Comparison of ENCODE assay signal across 16 cellular contexts in genomic region chr18:23114911-23115310, GRCh38. TPM values are rescaled to one million over a fixed set of nuclear protein-coding genes. Genes with fewer than 3 reads are reported as not detected.
DNase-seq lines count a peak whose midpoint lies in the region; ATAC-seq and TF ChIP-seq lines count a peak whose summit lies in the region.
"Had no signal": no experiment of that assay in that cellular context is flagged by ENCODE, and none has a peak within 500 bp of the region (broad histone marks: within the 10 kb centered on the region; RNA-seq: fewer than 3 reads in every experiment).

No MANE protein-coding gene starts in this region.

- peak overlapping the region; percentile 63 for H3K27ac Mint-ChIP-seq in osteocyte (ENCODE audit: unreplicated experiment)
- H3K27ac Mint-ChIP-seq in effector memory CD8-positive, alpha-beta T cell, result no peak overlapping the region

- H3K4me1 ChIP-seq in GM23248 (ENCODE audit: insufficient read depth), result peaks cover 26% of the 10 kb centered on the region

- H3K9me3 ChIP-seq in GM23248 (ENCODE audit: low read depth), result no peaks in the 10 kb centered on the region

- no peaks in the 10 kb centered on the region for H4K20me1 ChIP-seq in GM23248 (ENCODE audit: insufficient read depth)

- WGBS in GM23248 (ENCODE audit: low coverage in 1 of 2, low lambda C conversion rate in 2 of 2, missing lambda C conversion rate in 2 of 2), 2 experiments, result 62 to 66% methylated on average over 5 of the region's 5 CpGs

- ATAC-seq in HG03280 (IDR thresholded peaks at IDR 0.05; ENCODE audit: unreplicated experiment), result no peak
- no peak for ATAC-seq in effector memory CD8-positive, alpha-beta T cell (replicated peaks)

- no peaks in the 10 kb centered on the region for H3K9me2 ChIP-seq in GM23248 (ENCODE audit: insufficient read depth)

- H3K27me3 ChIP-seq in GM23248 (replicated peaks; ENCODE audit: insufficient read depth), result no peaks in the 10 kb centered on the region

- peaks cover 19% of the 10 kb centered on the region for H3F3A ChIP-seq in GM23248 (ENCODE audit: insufficient read depth)

- H3K9me3 Mint-ChIP-seq in osteocyte (ENCODE audit: unreplicated experiment), result peaks cover 5% of the 10 kb centered on the region
- no peaks in the 10 kb centered on the region for H3K9me3 Mint-ChIP-seq in effector memory CD8-positive, alpha-beta T cell

- H3K9ac ChIP-seq in GM23248, result peak overlapping the region; percentile 50

- H3K79me2 ChIP-seq in GM23248 (ENCODE audit: insufficient read depth), result no peaks in the 10 kb centered on the region

- no peak overlapping the region for H3K4me3 Mint-ChIP-seq in osteocyte (ENCODE audit: unreplicated experiment)
- H3K4me3 Mint-ChIP-seq in effector memory CD8-positive, alpha-beta T cell, result no peak overlapping the region

- H3K27ac ChIP-seq in GM23248, result peak overlapping the region; percentile 85
- H3K27ac ChIP-seq: C4-2B had no signal

- peak overlapping the region; percentile 44 for H3K4me2 ChIP-seq in GM23248 (ENCODE audit: unreplicated experiment)

- no peak for TF ChIP-seq CTCF in astrocyte of the spinal cord (IDR thresholded peaks at IDR 0.05; ENCODE audit: low read depth, low read length)
- TF ChIP-seq CTCF in osteocyte (IDR thresholded peaks at IDR 0.05), result no peak

- H2AFZ ChIP-seq in GM23248, result peak overlapping the region; percentile 61; the same call in 1 of the 2 replicates

- no peaks in the 10 kb centered on the region for H3K36me3 Mint-ChIP-seq in osteocyte (ENCODE audit: unreplicated experiment)
- no peaks in the 10 kb centered on the region for H3K36me3 Mint-ChIP-seq in effector memory CD8-positive, alpha-beta T cell (ENCODE audit: insufficient read depth)

- H3K4me3 ChIP-seq in GM23248 (no peak overlapping the region), astrocyte of the spinal cord (ENCODE audit: low read depth, low read length) (no peak overlapping the region)
- H3K4me3 ChIP-seq: lung had no signal

- no peaks in the 10 kb centered on the region for H3K36me3 ChIP-seq in GM23248 (ENCODE audit: low read depth)

- peaks cover 32% of the 10 kb centered on the region for H3K4me1 Mint-ChIP-seq in osteocyte (ENCODE audit: unreplicated experiment)
- peaks cover 3 to 13% of the 10 kb centered on the region in 2 donors for H3K4me1 Mint-ChIP-seq in effector memory CD8-positive, alpha-beta T cell (ENCODE audit: low read depth in 2 of 2)

- H3K27me3 Mint-ChIP-seq in osteocyte (ENCODE audit: unreplicated experiment), result no peaks in the 10 kb centered on the region
- H3K27me3 Mint-ChIP-seq in effector memory CD8-positive, alpha-beta T cell, result peaks cover 23 to 33% of the 10 kb centered on the region in 2 donors

- peak; percentile 16 for DNase-seq in GM23248
- DNase-seq in astrocyte of the spinal cord (ENCODE audit: low read depth, low spot score), result peak; percentile 44
- DNase-seq in hepatic stellate cell (ENCODE audit: low spot score), result peak; percentile 24
- no peak for DNase-seq in osteocyte (ENCODE audit: extremely low spot score, unreplicated experiment)
- DNase-seq in AML-193 (lab: John Stamatoyannopoulos, UW), result no peak
- no peak for DNase-seq in ureter (ENCODE audit: low spot score)
- DNase-seq in effector memory CD8-positive, alpha-beta T cell, result no peak
- DNase-seq: activated CD4-positive, alpha-beta T cell treated with anti-CD3 and anti-CD28 coated beads, Interleukin-2, amount 50 U/mL, for 48 hours; activated effector memory CD4-positive, alpha-beta T cell treated with anti-CD3 and anti-CD28 coated beads, Interleukin-2, amount 50 U/mL, for 16 hours; cerebellar nuclear complex; OCI-M1; stimulated activated CD4-positive, alpha-beta T cell treated with anti-CD3 and anti-CD28 coated beads, Interleukin-4, amount 100 ng/mL, for 24 hours; stimulated activated naive CD4-positive, alpha-beta T cell treated with Interleukin-2 at 50 U/mL for 16 hours had no signal

- in situ Hi-C loops in GM23248 (cut with MboI), result loop anchor here (10.0 kb wide), 1 partner anchor 80 kb away; no protein-coding TSS in a partner anchor
- in situ Hi-C loops in astrocyte of the spinal cord (cut with HindIII; ENCODE audit: low sequenced_read_pairs), result no loop called here

RNA-seq across cellular contexts. Expression of gene CABLES1, which starts 20.4 kb away (rescaled TPM):
- total RNA-seq in GM23248 (2014; rRNA removed; shearing (Covaris generic)), result 5.7 and 8.9 TPM in 2 replicates
- 1.3 and 2.4 TPM in 2 replicates for polyA plus RNA-seq in GM23248 (2016; fragmentation: Nextera tagmentation; extraction: Ambion mirVana)
- total RNA-seq in osteocyte (50.9 and 51.2 TPM in 2 replicates), ureter (8.1 TPM)

Comparison
In these comparisons a context has a peak if more than half of its experiments do, and no peak if none do; other contexts are left out.
1. DNase-seq: peak in GM23248 (single experiment), astrocyte of the spinal cord (single experiment) and hepatic stellate cell (single experiment); none in osteocyte (single experiment), AML-193 (0 of 2), ureter (single experiment) and effector memory CD8-positive, alpha-beta T cell (0 of 3).